ENCODE assay signal across 11 cellular contexts in the genomic region with DNA sequence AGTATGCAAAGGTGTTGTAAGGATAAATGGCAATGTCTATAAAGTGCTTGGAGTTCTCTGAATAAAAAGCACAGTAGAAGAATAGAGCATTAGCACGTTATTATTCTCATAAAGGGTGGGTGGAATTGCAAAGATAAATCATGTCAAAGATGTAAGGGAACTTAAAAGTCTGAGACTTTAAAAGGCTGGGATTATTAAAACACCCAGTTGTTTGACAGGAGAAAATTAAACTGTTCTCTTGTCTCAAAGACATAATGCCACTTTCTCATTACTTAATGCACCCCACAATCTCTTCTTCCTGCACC.
"Had no signal": no experiment of that assay in that cellular context is flagged by ENCODE, and none has a peak within 500 bp of the region (broad histone marks: within the 10 kb centered on the region; RNA-seq: fewer than 3 reads in every experiment).

No MANE protein-coding gene starts in this region.

- H3K27ac Mint-ChIP-seq: GM23338, H9, HFFc6 had no signal

- DNase-seq: GM23248, GOT3, H7, H9, HCEC 1CT, HFFc6 had no signal

- H3K36me3 ChIP-seq: HAP-1 had no signal

- H3K4me3 Mint-ChIP-seq: GM23338, H9, HFFc6 had no signal

- H3K9ac ChIP-seq: GM23248 had no signal

- H3K27ac ChIP-seq: GM23248 had no signal

- H2AFZ ChIP-seq: GM23248, GM23338 had no signal

- ATAC-seq: GM23338, HCT116 had no signal

- H3K4me1 Mint-ChIP-seq: GM23338, H9 had no signal

- FAIRE-seq: H1, H54 had no signal

- H3K4me2 ChIP-seq: GM23338 had no signal

- H3K4me3 ChIP-seq: GM23248, GM23338, HAP-1 had no signal
